9 cellular contexts compared by ENCODE assay signal in the genomic region with DNA sequence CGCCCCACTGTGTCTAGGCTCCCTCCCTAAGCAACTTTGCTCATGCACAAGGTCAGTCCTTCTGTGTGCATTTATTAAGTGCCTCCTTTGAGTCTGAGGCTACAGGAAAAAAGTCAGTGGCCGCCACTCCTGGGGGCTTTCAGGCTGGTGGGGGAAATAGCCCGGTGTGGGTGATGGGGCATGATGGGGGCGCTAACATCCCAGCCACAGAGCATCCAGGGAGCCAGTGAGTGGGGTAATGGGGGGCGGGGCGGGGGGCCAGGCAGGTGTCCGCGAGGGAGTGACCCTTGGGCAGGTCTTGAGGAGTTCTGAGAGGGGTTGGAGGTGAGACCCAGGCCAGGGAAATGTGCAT. TPM values are rescaled to one million over a fixed set of nuclear protein-coding genes. Genes with fewer than 3 reads are reported as not detected.
DNase-seq lines count a peak whose midpoint lies in the region; ATAC-seq and TF ChIP-seq lines count a peak whose summit lies in the region.
"Had no signal": no experiment of that assay in that cellular context is flagged by ENCODE, and none has a peak within 500 bp of the region (broad histone marks: within the 10 kb centered on the region; RNA-seq: fewer than 3 reads in every experiment).

No MANE protein-coding gene starts in this region.

- H3K9ac ChIP-seq in Karpas-422 (ENCODE audit: low read length), result peak overlapping the region; percentile 73

- H4K20me1 ChIP-seq in Karpas-422 (ENCODE audit: insufficient read depth, low read depth, low read length), result no peaks in the 10 kb centered on the region

- peaks cover 0 to 3% (median 0%) of the 10 kb centered on the region in 8 donors for H3K9me3 Mint-ChIP-seq in CD4-positive, alpha-beta memory T cell
- no peaks in the 10 kb centered on the region for H3K9me3 Mint-ChIP-seq in neural crest cell

- DNase-seq in CD4-positive, alpha-beta memory T cell, result no peak
- no peak for DNase-seq in Karpas-422
- DNase-seq in coronary artery (ENCODE audit: low spot score), result no peak
- DNase-seq in neural crest cell (ENCODE audit: low read depth, low spot score), result no peak
- DNase-seq in foreskin keratinocyte, result no peak
- DNase-seq in activated effector memory CD4-positive, alpha-beta T cell treated with Interleukin-2 at 50 U/mL for 16 hours, result no peak
- DNase-seq: DMS79 had no signal

- POLR2A ChIA-PET in CD4-positive, alpha-beta memory T cell (lab: Charles Lee; ENCODE audit: partially characterized antibody), result interaction anchor here (0.6 to 31.5 kb wide), 8 partner anchors 12 to 196 kb away, joined by 3 to 2105 read pairs (median 4); a partner anchor contains a TSS

- intact Hi-C loops in CD4-positive, alpha-beta memory T cell (cut with micrococcal nuclease), result loop anchor here (1.0 kb wide), 2 partner anchors 10 to 41 kb away; a partner anchor contains a TSS

- H3K4me1 ChIP-seq in CD4-positive, alpha-beta memory T cell (ENCODE audit: insufficient read depth, low read length), result peaks cover 33% of the 10 kb centered on the region
- H3K4me1 ChIP-seq in Karpas-422 (ENCODE audit: low read length), result peaks cover 19% of the 10 kb centered on the region
- peaks cover 10% of the 10 kb centered on the region for H3K4me1 ChIP-seq in foreskin keratinocyte

- peak overlapping the region in 1 of 2 donors; percentile 19 for H3K4me3 ChIP-seq in CD4-positive, alpha-beta memory T cell (ENCODE audit: low read length in 2 of 2)
- H3K4me3 ChIP-seq in Karpas-422 (ENCODE audit: low read length) (peak overlapping the region; percentile 66), coronary artery (peak overlapping the region; percentile 61)

- H3K9me3 ChIP-seq in CD4-positive, alpha-beta memory T cell (ENCODE audit: control insufficient read depth in 1 of 2, low read length in 2 of 2), result no peaks in the 10 kb centered on the region
- H3K9me3 ChIP-seq in Karpas-422 (ENCODE audit: low read length), result no peaks in the 10 kb centered on the region

- no peaks in the 10 kb centered on the region for H3K27me3 Mint-ChIP-seq in CD4-positive, alpha-beta memory T cell
- H3K27me3 Mint-ChIP-seq in neural crest cell (ENCODE audit: low read depth), result no peaks in the 10 kb centered on the region

- H3K4me2 ChIP-seq in Karpas-422 (ENCODE audit: low read depth, low read length, poor library complexity, severe bottlenecking), result peak overlapping the region; percentile 79

- H3K79me2 ChIP-seq in Karpas-422 (ENCODE audit: low read length), result no peaks in the 10 kb centered on the region

- peak overlapping the region in 7 of 8 donors; percentile 71 to 88 (median 84) for H3K4me3 Mint-ChIP-seq in CD4-positive, alpha-beta memory T cell
- H3K4me3 Mint-ChIP-seq in neural crest cell, result peak overlapping the region; percentile 62

- H3K27ac Mint-ChIP-seq in CD4-positive, alpha-beta memory T cell, result peak overlapping the region in 6 of 7 donors; percentile 54 to 94 (median 88)
- peak overlapping the region; percentile 12 for H3K27ac Mint-ChIP-seq in neural crest cell (ENCODE audit: unreplicated experiment)

- ATAC-seq in activated CD4-positive, CD25-positive, alpha-beta regulatory T cell treated with anti-CD3 and anti-CD28 coated beads, Interleukin-2, amount 50 U/mL, for 24 hours, result no peak
- ATAC-seq in foreskin keratinocyte (no peak), HG02763 (IDR thresholded peaks at IDR 0.05; ENCODE audit: unreplicated experiment) (no peak)

- CTCF ChIA-PET in CD4-positive, alpha-beta memory T cell (lab: Charles Lee; ENCODE audit: partially characterized antibody), result interaction anchor here (0.6 to 29.4 kb wide), 12 partner anchors 8 to 352 kb away, joined by 3 to 1245 read pairs (median 4); a partner anchor contains a TSS

- H3K27ac ChIP-seq in CD4-positive, alpha-beta memory T cell (ENCODE audit: low read depth, low read length), result peak overlapping the region; percentile 45
- H3K27ac ChIP-seq in Karpas-422 (ENCODE audit: low read length) (peak overlapping the region; percentile 53), coronary artery (peak overlapping the region in 1 of 2 donors; percentile 25), foreskin keratinocyte (no peak overlapping the region)

- H3K36me3 ChIP-seq in CD4-positive, alpha-beta memory T cell (ENCODE audit: insufficient read depth, low read length), result no peaks in the 10 kb centered on the region
- H3K36me3 ChIP-seq in Karpas-422 (ENCODE audit: insufficient read depth, low read length), result no peaks in the 10 kb centered on the region

- no peaks in the 10 kb centered on the region for H3K27me3 ChIP-seq in CD4-positive, alpha-beta memory T cell (ENCODE audit: insufficient read depth, low read length)
- H3K27me3 ChIP-seq in Karpas-422 (ENCODE audit: low read length) (no peaks in the 10 kb centered on the region), foreskin keratinocyte (no peaks in the 10 kb centered on the region)

- no peaks in the 10 kb centered on the region for H3K9me2 ChIP-seq in Karpas-422 (replicated peaks; ENCODE audit: insufficient read depth, low read length)

- H3K36me3 Mint-ChIP-seq in CD4-positive, alpha-beta memory T cell, result no peaks in the 10 kb centered on the region
- H3K36me3 Mint-ChIP-seq in neural crest cell (ENCODE audit: low read depth), result no peaks in the 10 kb centered on the region

- H2AFZ ChIP-seq in Karpas-422 (ENCODE audit: low read length), result peak overlapping the region; percentile 96

- TF ChIP-seq CTCF in coronary artery (IDR thresholded peaks at IDR 0.05), result no peak
- no peak for TF ChIP-seq CTCF in neural crest cell (conservative IDR thresholded peaks at IDR 0.05)
- no peak for TF ChIP-seq CTCF in foreskin keratinocyte (conservative IDR thresholded peaks at IDR 0.05)

- H3K4me1 Mint-ChIP-seq in CD4-positive, alpha-beta memory T cell, result peaks cover 17 to 39% (median 24%) of the 10 kb centered on the region in 4 donors
- peaks cover 15% of the 10 kb centered on the region for H3K4me1 Mint-ChIP-seq in neural crest cell

RNA-seq across cellular contexts. Expression of a gene that starts 10.0 kb away (rescaled TPM):
- 100 to 1,000 TPM; 268 to 279 TPM for total RNA-seq in CD4-positive, alpha-beta memory T cell
- 100 to 1,000 TPM; 125 to 200 TPM for polyA plus RNA-seq in CD4-positive, alpha-beta memory T cell
- total RNA-seq in Karpas-422 (2014; rRNA removed; shearing (Covaris generic); ENCODE audit: low replicate concordance), result 30.8 and 77.3 TPM in 2 replicates
- total RNA-seq in neural crest cell, result 74.2 and 77.2 TPM in 2 replicates
- total RNA-seq in foreskin keratinocyte, result 94.9 and 114 TPM in 2 replicates
- 90.4 and 115 TPM in 2 replicates for polyA plus RNA-seq in foreskin keratinocyte

RNA-seq across cellular contexts. Expression of a gene that starts 28.6 kb away (rescaled TPM):
- total RNA-seq in CD4-positive, alpha-beta memory T cell, result 10 to 100 TPM; 45.7 to 47.3 TPM
- 1 to 10 TPM; 4.1 to 6.3 TPM for polyA plus RNA-seq in CD4-positive, alpha-beta memory T cell
- 16.2 and 24.6 TPM in 2 replicates for total RNA-seq in Karpas-422 (2014; rRNA removed; shearing (Covaris generic); ENCODE audit: low replicate concordance)
- total RNA-seq in neural crest cell, result 24.1 and 24.8 TPM in 2 replicates
- total RNA-seq in foreskin keratinocyte, result 13.6 and 14.0 TPM in 2 replicates
- 11.4 and 12.5 TPM in 2 replicates for polyA plus RNA-seq in foreskin keratinocyte

RNA-seq across cellular contexts. Expression of a gene that starts 36.1 kb away (rescaled TPM):
- total RNA-seq in CD4-positive, alpha-beta memory T cell, result 10 to 100 TPM; 14.0 to 15.8 TPM
- 1 to 10 TPM; 5.6 to 8.8 TPM for polyA plus RNA-seq in CD4-positive, alpha-beta memory T cell
- 1.8 and 7.5 TPM in 2 replicates for total RNA-seq in Karpas-422 (2014; rRNA removed; shearing (Covaris generic); ENCODE audit: low replicate concordance)
- 13.4 and 16.5 TPM in 2 replicates for total RNA-seq in neural crest cell
- 13.4 and 15.0 TPM in 2 replicates for total RNA-seq in foreskin keratinocyte
- polyA plus RNA-seq in foreskin keratinocyte, result 12.5 and 13.5 TPM in 2 replicates

RNA-seq across cellular contexts. Expression of a gene that starts 43.9 kb away (rescaled TPM):
- total RNA-seq in CD4-positive, alpha-beta memory T cell, result 1 to 10 TPM; 6.2 to 9.0 TPM
- under 1 TPM in 1 of 2 donors, not detected in 1; 0.62 TPM for polyA plus RNA-seq in CD4-positive, alpha-beta memory T cell
- total RNA-seq in Karpas-422 (2014; rRNA removed; shearing (Covaris generic); ENCODE audit: low replicate concordance), result 0.15 and 0.22 TPM in 2 replicates
- 3.0 and 3.5 TPM in 2 replicates for total RNA-seq in neural crest cell
- total RNA-seq in foreskin keratinocyte, result 10.3 and 11.1 TPM in 2 replicates
- polyA plus RNA-seq in foreskin keratinocyte, result 4.7 and 5.3 TPM in 2 replicates

RNA-seq across cellular contexts. Expression of a gene that starts 47.3 kb away (rescaled TPM):
- total RNA-seq in CD4-positive, alpha-beta memory T cell, result under 1 TPM in 1 of 2 experiments, not detected in 1; 0.47 TPM
- not detected for polyA plus RNA-seq in CD4-positive, alpha-beta memory T cell
- not detected in 2 replicates for total RNA-seq in Karpas-422 (2014; rRNA removed; shearing (Covaris generic); ENCODE audit: low replicate concordance)
- total RNA-seq in neural crest cell, result not detected in 2 replicates
- not detected in 2 replicates for total RNA-seq in foreskin keratinocyte
- polyA plus RNA-seq in foreskin keratinocyte, result 0.27 TPM in 1 of 2 replicates, not detected in the other
